ENCODE assay signal across 13 cellular contexts in the genomic region with DNA sequence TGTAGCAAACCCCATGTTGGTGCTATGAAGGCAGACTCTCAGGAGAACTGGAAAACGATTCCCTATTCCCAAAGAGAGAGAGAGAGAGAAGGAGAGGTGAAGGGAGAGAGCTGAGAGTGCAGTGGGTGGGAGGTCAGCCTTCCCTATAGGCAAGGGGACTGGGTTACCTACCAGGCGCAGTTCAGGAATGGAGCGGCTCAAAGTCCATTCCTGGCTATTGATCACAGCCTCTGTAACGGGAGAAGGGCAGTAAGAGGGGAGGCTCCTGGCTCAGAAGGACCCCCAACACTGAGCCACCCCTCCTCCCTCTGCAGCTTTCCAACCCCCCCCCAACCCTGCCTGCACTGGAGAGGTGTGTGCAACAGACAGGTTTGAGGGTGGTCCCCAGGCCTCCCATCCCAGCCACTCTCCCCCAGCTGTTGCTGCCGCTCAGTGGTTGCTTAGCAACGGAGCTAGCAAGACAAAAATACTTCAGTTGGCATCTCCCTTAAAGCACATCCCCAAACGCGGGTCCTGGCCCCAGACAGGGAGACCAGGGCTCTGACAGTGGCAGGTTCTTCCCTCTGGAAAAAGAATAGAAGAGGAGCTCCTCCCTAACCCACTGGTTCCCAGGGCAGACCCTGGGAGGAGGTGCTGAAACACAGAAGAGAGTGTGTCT. TPM values are rescaled to one million over a fixed set of nuclear protein-coding genes. Genes with fewer than 3 reads are reported as not detected.
DNase-seq lines count a peak whose midpoint lies in the region; ATAC-seq, FAIRE-seq and TF ChIP-seq lines count a peak whose summit lies in the region.
"Had no signal": no experiment of that assay in that cellular context is flagged by ENCODE, and none has a peak within 500 bp of the region (broad histone marks: within the 10 kb centered on the region; RNA-seq: fewer than 3 reads in every experiment).

No MANE protein-coding gene starts in this region.

- CTCF ChIA-PET in naive thymus-derived CD4-positive, alpha-beta T cell (lab: Charles Lee), result interaction anchor here (0.9 kb wide), 2 partner anchors 24 to 62 kb away, joined by 3 to 5 read pairs; no protein-coding TSS in a partner anchor

- H4K20me1 ChIP-seq in GM23248 (ENCODE audit: insufficient read depth) (no peaks in the 10 kb centered on the region), astrocyte (ENCODE audit: insufficient read depth, low read length) (peaks cover 9% of the 10 kb centered on the region), Karpas-422 (ENCODE audit: insufficient read depth, low read depth, low read length) (no peaks in the 10 kb centered on the region)

- peaks cover 19% of the 10 kb centered on the region for H3K4me1 Mint-ChIP-seq in astrocyte (ENCODE audit: low read depth, unreplicated experiment)
- H3K4me1 Mint-ChIP-seq in naive thymus-derived CD4-positive, alpha-beta T cell, result peaks cover 13 to 34% (median 25%) of the 10 kb centered on the region in 7 donors

- H3K27ac ChIP-seq in GM23248, result no peak overlapping the region
- no peak overlapping the region for H3K27ac ChIP-seq in astrocyte (ENCODE audit: low read depth, low read length)
- H3K27ac ChIP-seq in naive thymus-derived CD4-positive, alpha-beta T cell (ENCODE audit: low read depth, low read length), result peak overlapping the region; percentile 38
- H3K27ac ChIP-seq in Karpas-422 (ENCODE audit: low read length), result no peak overlapping the region
- H3K27ac ChIP-seq: adrenal gland, left lung had no signal

- no peak for TF ChIP-seq CTCF in astrocyte (IDR thresholded peaks at IDR 0.05; ENCODE audit: insufficient read depth, low read depth, low read length)

- H3K27me3 Mint-ChIP-seq in astrocyte (ENCODE audit: low read depth, unreplicated experiment), result peaks cover 72% of the 10 kb centered on the region
- H3K27me3 Mint-ChIP-seq in naive thymus-derived CD4-positive, alpha-beta T cell, result no peaks in the 10 kb centered on the region

- no peaks in the 10 kb centered on the region for H3K36me3 ChIP-seq in GM23248 (ENCODE audit: low read depth)
- H3K36me3 ChIP-seq in astrocyte (ENCODE audit: insufficient read depth, low read length), result no peaks in the 10 kb centered on the region
- H3K36me3 ChIP-seq in naive thymus-derived CD4-positive, alpha-beta T cell (ENCODE audit: control insufficient read depth in 2 of 3, insufficient read depth in 3 of 3, low read length in 3 of 3), result peaks cover 32 to 89% (median 35%) of the 10 kb centered on the region in 3 experiments
- peaks cover 2% of the 10 kb centered on the region; the same call in 1 of the 2 replicates for H3K36me3 ChIP-seq in Karpas-422 (ENCODE audit: insufficient read depth, low read length)
- H3K36me3 ChIP-seq: adrenal gland had no signal

- no peaks in the 10 kb centered on the region for H3F3A ChIP-seq in GM23248 (ENCODE audit: insufficient read depth)

- H3K4me3 ChIP-seq in GM23248, result peak overlapping the region; percentile 55; the same call in 1 of the 2 replicates
- peak overlapping the region; percentile 41 for H3K4me3 ChIP-seq in astrocyte (ENCODE audit: insufficient read depth, low read depth, low read length)
- H3K4me3 ChIP-seq in naive thymus-derived CD4-positive, alpha-beta T cell (ENCODE audit: low read length), result no peak overlapping the region
- no peak overlapping the region for H3K4me3 ChIP-seq in Karpas-422 (ENCODE audit: low read length)
- H3K4me3 ChIP-seq: left lung had no signal

- H3K9me3 ChIP-seq in GM23248 (ENCODE audit: low read depth), result no peaks in the 10 kb centered on the region
- H3K9me3 ChIP-seq in astrocyte (ENCODE audit: insufficient read depth, low read depth, low read length), result no peaks in the 10 kb centered on the region
- no peaks in the 10 kb centered on the region for H3K9me3 ChIP-seq in naive thymus-derived CD4-positive, alpha-beta T cell (ENCODE audit: control insufficient read depth in 2 of 3, low read length in 3 of 3)
- H3K9me3 ChIP-seq in Karpas-422 (ENCODE audit: low read length), result no peaks in the 10 kb centered on the region
- H3K9me3 ChIP-seq: adrenal gland, left lung had no signal

- H3K4me2 ChIP-seq in GM23248 (ENCODE audit: unreplicated experiment), result peak overlapping the region; percentile 75
- peak overlapping the region; percentile 79 for H3K4me2 ChIP-seq in astrocyte (ENCODE audit: low read length)
- H3K4me2 ChIP-seq in Karpas-422 (ENCODE audit: low read depth, low read length, poor library complexity, severe bottlenecking), result no peak overlapping the region

- peak; percentile 20 for DNase-seq in NCI-H1694 (lab: John Stamatoyannopoulos, UW)
- no peak for DNase-seq in NCI-H1694 treated with DMSO at 0.1 percent for 48 hours (lab: John Stamatoyannopoulos, UW)
- DNase-seq in GM23248, result peak; percentile 44
- no peak for DNase-seq in astrocyte (ENCODE audit: low read depth)
- DNase-seq in naive thymus-derived CD4-positive, alpha-beta T cell, result no peak
- no peak for DNase-seq in pons (ENCODE audit: low spot score)
- DNase-seq in Karpas-422, result no peak
- DNase-seq: activated CD4-positive, alpha-beta T cell treated with anti-CD3 and anti-CD28 coated beads for 4 hours; adrenal gland; stimulated activated naive CD8-positive, alpha-beta T cell treated with anti-CD3 and anti-CD28 coated beads, Interleukin-15, Interleukin-2, amounts not matched to agents 100 U/mL and 50 U/mL, for 24 hours had no signal

- intact Hi-C loops in naive thymus-derived CD4-positive, alpha-beta T cell (cut with micrococcal nuclease), result no loop called here

- H3K27ac Mint-ChIP-seq in astrocyte (ENCODE audit: unreplicated experiment), result peak overlapping the region; percentile 72
- peak overlapping the region in 8 of 9 donors; percentile 39 to 92 (median 66) for H3K27ac Mint-ChIP-seq in naive thymus-derived CD4-positive, alpha-beta T cell

- H2AFZ ChIP-seq in GM23248 (peak overlapping the region; percentile 55), astrocyte (ENCODE audit: low read depth, low read length) (peak overlapping the region; percentile 46), Karpas-422 (ENCODE audit: low read length) (no peak overlapping the region)

- POLR2A ChIA-PET in naive thymus-derived CD4-positive, alpha-beta T cell (lab: Charles Lee), result interaction anchor here (1.4 kb wide), 1 partner anchor 11 kb away, joined by 4 read pairs; no protein-coding TSS in a partner anchor

- H3K27me3 ChIP-seq in GM23248 (replicated peaks; ENCODE audit: insufficient read depth) (peaks cover 37% of the 10 kb centered on the region), astrocyte (ENCODE audit: insufficient read depth, low read length) (peaks cover 65% of the 10 kb centered on the region), Karpas-422 (ENCODE audit: low read length) (no peaks in the 10 kb centered on the region)
- no peaks in the 10 kb centered on the region for H3K27me3 ChIP-seq in naive thymus-derived CD4-positive, alpha-beta T cell (ENCODE audit: control insufficient read depth in 2 of 2, insufficient read depth in 2 of 2, low read length in 2 of 2)

- in situ Hi-C loops in GM23248 (cut with MboI), result no loop called here

- H3K4me1 ChIP-seq in GM23248 (ENCODE audit: insufficient read depth), result no peaks in the 10 kb centered on the region
- H3K4me1 ChIP-seq in astrocyte (ENCODE audit: insufficient read depth, low read length), result peaks cover 11% of the 10 kb centered on the region
- peaks cover 11 to 16% of the 10 kb centered on the region in 2 donors for H3K4me1 ChIP-seq in naive thymus-derived CD4-positive, alpha-beta T cell (ENCODE audit: control insufficient read depth in 2 of 2, insufficient read depth in 2 of 2, low read length in 2 of 2)
- peaks cover 7% of the 10 kb centered on the region for H3K4me1 ChIP-seq in Karpas-422 (ENCODE audit: low read length)

- no peak for ATAC-seq in naive thymus-derived CD4-positive, alpha-beta T cell
- no peak for ATAC-seq in GM21390 (IDR thresholded peaks at IDR 0.05; ENCODE audit: unreplicated experiment)
- ATAC-seq: stimulated activated naive CD8-positive, alpha-beta T cell treated with anti-CD3 and anti-CD28 coated beads, Interleukin-15, Interleukin-2, amounts not matched to agents 100 U/mL and 50 U/mL, for 24 hours had no signal

- H3K36me3 Mint-ChIP-seq in astrocyte (ENCODE audit: low read depth, unreplicated experiment), result peaks cover 3% of the 10 kb centered on the region
- H3K36me3 Mint-ChIP-seq in naive thymus-derived CD4-positive, alpha-beta T cell, result peaks cover 9 to 51% (median 16%) of the 10 kb centered on the region in 5 donors

- H3K9ac ChIP-seq in GM23248, result 0 out of 2 replicates have a peak overlapping the region, but pooled peaks have one; percentile 10
- H3K9ac ChIP-seq in astrocyte (ENCODE audit: low read length), result no peak overlapping the region
- no peak overlapping the region for H3K9ac ChIP-seq in Karpas-422 (ENCODE audit: low read length)

- H3K9me2 ChIP-seq in GM23248 (ENCODE audit: insufficient read depth) (no peaks in the 10 kb centered on the region), Karpas-422 (replicated peaks; ENCODE audit: insufficient read depth, low read length) (no peaks in the 10 kb centered on the region)

- H3K9me3 Mint-ChIP-seq in astrocyte (ENCODE audit: unreplicated experiment), result peaks cover 5% of the 10 kb centered on the region
- no peaks in the 10 kb centered on the region for H3K9me3 Mint-ChIP-seq in naive thymus-derived CD4-positive, alpha-beta T cell

- 24 to 25% methylated on average over 8 of the region's 8 CpGs for WGBS in GM23248 (ENCODE audit: low coverage in 1 of 2, low lambda C conversion rate in 2 of 2, missing lambda C conversion rate in 2 of 2), 2 experiments

- FAIRE-seq in astrocyte (lab: Jason Lieb, UNC), result no peak
- FAIRE-seq: RCC 7860 had no signal

- H3K79me2 ChIP-seq in GM23248 (ENCODE audit: insufficient read depth) (no peaks in the 10 kb centered on the region), astrocyte (ENCODE audit: insufficient read depth, low read length) (no peaks in the 10 kb centered on the region), Karpas-422 (ENCODE audit: low read length) (peaks cover 15% of the 10 kb centered on the region)

- H3K4me3 Mint-ChIP-seq in astrocyte (ENCODE audit: unreplicated experiment), result peak overlapping the region; percentile 65
- H3K4me3 Mint-ChIP-seq in naive thymus-derived CD4-positive, alpha-beta T cell, result no peak overlapping the region

RNA-seq across cellular contexts. Expression of a gene that starts 3.2 kb away (rescaled TPM):
- under 0.01 TPM in 1 of 2 replicates, not detected in the other for total RNA-seq in GM23248 (2014; rRNA removed; shearing (Covaris generic))
- polyA plus RNA-seq in GM23248 (2016; fragmentation: Nextera tagmentation; extraction: Ambion mirVana), result 0.11 TPM in 1 of 2 replicates, not detected in the other
- total RNA-seq in astrocyte, result 0.14 and 0.17 TPM in 2 replicates
- total RNA-seq in naive thymus-derived CD4-positive, alpha-beta T cell, result 10 to 100 TPM; 33.9 to 66.7 (median 60.4) TPM
- 1 to 10 TPM; 3.0 to 6.0 TPM for polyA plus RNA-seq in naive thymus-derived CD4-positive, alpha-beta T cell
- 6.7 and 12.0 TPM in 2 replicates for total RNA-seq in Karpas-422 (2014; rRNA removed; shearing (Covaris generic); ENCODE audit: low replicate concordance)

RNA-seq across cellular contexts. Expression of a gene that starts 9.5 kb away (rescaled TPM):
- total RNA-seq in GM23248 (2014; rRNA removed; shearing (Covaris generic)), result 70.8 and 112 TPM in 2 replicates
- polyA plus RNA-seq in GM23248 (2016; fragmentation: Nextera tagmentation; extraction: Ambion mirVana), result 47.2 and 48.4 TPM in 2 replicates
- total RNA-seq in astrocyte, result 18.6 and 22.9 TPM in 2 replicates
- 10 to 100 TPM; 12.3 to 23.9 (median 20.3) TPM for total RNA-seq in naive thymus-derived CD4-positive, alpha-beta T cell
- polyA plus RNA-seq in naive thymus-derived CD4-positive, alpha-beta T cell, result 10 to 100 TPM; 50.1 to 50.5 TPM
- total RNA-seq in Karpas-422 (2014; rRNA removed; shearing (Covaris generic); ENCODE audit: low replicate concordance), result 33.3 and 42.7 TPM in 2 replicates

RNA-seq across cellular contexts. Expression of a gene that starts 16.8 kb away (rescaled TPM):
- total RNA-seq in GM23248 (2014; rRNA removed; shearing (Covaris generic)), result 133 and 152 TPM in 2 replicates
- polyA plus RNA-seq in GM23248 (2016; fragmentation: Nextera tagmentation; extraction: Ambion mirVana), result 123 and 137 TPM in 2 replicates
- total RNA-seq in astrocyte, result 113 and 133 TPM in 2 replicates
- 100 to 1,000 TPM in 1 of 5 experiments, 10 to 100 TPM in 4; 23.8 to 108 (median 42.9) TPM for total RNA-seq in naive thymus-derived CD4-positive, alpha-beta T cell
- 100 to 1,000 TPM in 1 of 2 donors, 10 to 100 TPM in 1; 77.6 to 105 TPM for polyA plus RNA-seq in naive thymus-derived CD4-positive, alpha-beta T cell
- 154 and 164 TPM in 2 replicates for total RNA-seq in Karpas-422 (2014; rRNA removed; shearing (Covaris generic); ENCODE audit: low replicate concordance)

RNA-seq across cellular contexts. Expression of a gene that starts 19.6 kb away (rescaled TPM):
- 0.97 and 1.4 TPM in 2 replicates for total RNA-seq in GM23248 (2014; rRNA removed; shearing (Covaris generic))
- 0.18 TPM in 1 of 2 replicates, not detected in the other for polyA plus RNA-seq in GM23248 (2016; fragmentation: Nextera tagmentation; extraction: Ambion mirVana)
- 11.3 and 13.0 TPM in 2 replicates for total RNA-seq in astrocyte
- total RNA-seq in naive thymus-derived CD4-positive, alpha-beta T cell, result 10 to 100 TPM; 27.8 to 61.7 (median 44.4) TPM
- 1 to 10 TPM; 3.2 to 6.6 TPM for polyA plus RNA-seq in naive thymus-derived CD4-positive, alpha-beta T cell
- 30.3 and 45.9 TPM in 2 replicates for total RNA-seq in Karpas-422 (2014; rRNA removed; shearing (Covaris generic); ENCODE audit: low replicate concordance)

RNA-seq across cellular contexts. Expression of a gene that starts 31.6 kb away (rescaled TPM):
- 0.86 and 1.0 TPM in 2 replicates for total RNA-seq in GM23248 (2014; rRNA removed; shearing (Covaris generic))
- polyA plus RNA-seq in GM23248 (2016; fragmentation: Nextera tagmentation; extraction: Ambion mirVana), result 0.42 and 0.78 TPM in 2 replicates
- total RNA-seq in astrocyte, result 1.5 TPM in 2 replicates
- total RNA-seq in naive thymus-derived CD4-positive, alpha-beta T cell, result 1 to 10 TPM in 4 of 5 experiments, under 1 TPM in 1; 0.97 to 2.6 (median 1.7) TPM
- polyA plus RNA-seq in naive thymus-derived CD4-positive, alpha-beta T cell, result under 1 TPM in 1 of 2 donors, not detected in 1; 0.20 TPM
- total RNA-seq in Karpas-422 (2014; rRNA removed; shearing (Covaris generic); ENCODE audit: low replicate concordance), result 0.86 and 3.5 TPM in 2 replicates

Comparison
In these comparisons a context has a peak if more than half of its experiments do, and no peak if none do; other contexts are left out.
1. DNase-seq: peak in NCI-H1694 (single experiment) and GM23248 (single experiment); none in NCI-H1694 treated with DMSO at 0.1 percent for 48 hours (single experiment), astrocyte (single experiment), naive thymus-derived CD4-positive, alpha-beta T cell (0 of 9), pons (single experiment) and Karpas-422 (single experiment).
2. H3K4me3 ChIP-seq: peak in GM23248 (single experiment) and astrocyte (single experiment); none in naive thymus-derived CD4-positive, alpha-beta T cell (single experiment) and Karpas-422 (single experiment).